ENCODE assay signal across 23 cellular contexts in the genomic region with DNA sequence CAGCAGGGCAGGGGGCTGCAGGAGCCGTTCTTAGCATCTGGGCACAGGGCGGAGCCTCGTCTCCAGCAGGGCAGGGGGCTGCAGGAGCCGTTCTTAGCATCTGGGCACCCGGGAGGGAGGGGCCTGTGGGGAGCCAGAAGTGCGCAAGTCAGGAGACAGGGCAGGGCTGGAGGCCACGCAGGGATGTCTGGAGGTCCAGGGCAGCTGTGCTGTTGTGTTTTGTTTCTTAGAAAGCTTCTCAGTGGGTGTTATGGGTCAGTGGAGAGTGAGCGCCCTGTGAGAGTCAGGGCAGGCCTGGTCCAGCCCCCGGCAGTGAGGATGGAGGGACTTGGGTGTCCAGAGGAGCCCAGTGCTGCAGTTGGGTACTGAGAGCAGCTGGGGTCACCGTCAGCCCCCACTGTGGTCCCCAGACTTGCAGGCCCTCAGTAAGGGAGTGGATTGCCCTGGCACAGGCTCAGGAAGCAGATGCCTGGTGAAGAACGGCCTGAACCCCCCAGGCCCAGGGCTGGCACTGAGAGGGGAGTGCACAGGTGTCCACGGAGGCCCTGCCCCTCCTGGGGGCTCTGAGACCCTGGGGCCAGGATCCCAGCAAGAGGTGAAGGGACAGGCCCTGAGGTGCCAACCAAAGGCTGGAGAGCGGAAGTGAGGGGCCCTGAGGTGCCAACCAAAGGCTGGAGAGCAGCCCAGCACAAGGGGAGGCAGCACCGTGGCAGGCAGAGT. TPM values are rescaled to one million over a fixed set of nuclear protein-coding genes. Genes with fewer than 3 reads are reported as not detected.
DNase-seq lines count a peak whose midpoint lies in the region; ATAC-seq and TF ChIP-seq lines count a peak whose summit lies in the region.
"Had no signal": no experiment of that assay in that cellular context is flagged by ENCODE, and none has a peak within 500 bp of the region (broad histone marks: within the 10 kb centered on the region; RNA-seq: fewer than 3 reads in every experiment).

No MANE protein-coding gene starts in this region.

- no peaks in the 10 kb centered on the region for H3K36me3 Mint-ChIP-seq in activated T-helper 1 cell treated with anti-CD3 and anti-CD28 coated beads, Interleukin-12 subunit alpha, Interleukin-12 subunit beta, Interleukin-2, Interleukin-4 antibody, amounts not matched to agents 30 ng/mL and 10 ng/mL and 1 ng/mL, durations not matched to agents 14 hours and 24 hours and 36 hours (ENCODE audit: low read depth)
- no peaks in the 10 kb centered on the region for H3K36me3 Mint-ChIP-seq in stimulated activated naive B cell treated with anti-CD40 and anti-IgM and Interleukin-4, amounts not matched to agents 10 μg/mL and 1 μg/mL and 100 μg/mL, for 72 hours
- H3K36me3 Mint-ChIP-seq: T-cell had no signal

- H3K27ac ChIP-seq in neuronal stem cell (replicated peaks; ENCODE audit: low read length), result no peak overlapping the region
- H3K27ac ChIP-seq: left lung, PC-9, psoas muscle had no signal

- no peaks in the 10 kb centered on the region for H3K9me3 Mint-ChIP-seq in activated T-helper 1 cell treated with anti-CD3 and anti-CD28 coated beads, Interleukin-12 subunit alpha, Interleukin-12 subunit beta, Interleukin-2, Interleukin-4 antibody, amounts not matched to agents 30 ng/mL and 10 ng/mL and 1 ng/mL, durations not matched to agents 14 hours and 24 hours and 36 hours
- H3K9me3 Mint-ChIP-seq in stimulated activated naive B cell treated with anti-CD40 and anti-IgM and Interleukin-4, amounts not matched to agents 10 μg/mL and 1 μg/mL and 100 μg/mL, for 72 hours, result no peaks in the 10 kb centered on the region
- H3K9me3 Mint-ChIP-seq: activated T-cell treated with anti-CD3 and anti-CD28 coated beads, Interleukin-2, amount 50 U/mL, for 72 hours; T-cell had no signal

- H3K4me3 Mint-ChIP-seq in activated T-helper 1 cell treated with anti-CD3 and anti-CD28 coated beads, Interleukin-12 subunit alpha, Interleukin-12 subunit beta, Interleukin-2, Interleukin-4 antibody, amounts not matched to agents 30 ng/mL and 10 ng/mL and 1 ng/mL, durations not matched to agents 14 hours and 24 hours and 36 hours, result no peak overlapping the region
- H3K4me3 Mint-ChIP-seq in stimulated activated naive B cell treated with anti-CD40 and anti-IgM and Interleukin-4, amounts not matched to agents 10 μg/mL and 1 μg/mL and 100 μg/mL, for 72 hours, result no peak overlapping the region
- H3K4me3 Mint-ChIP-seq: activated T-cell treated with anti-CD3 and anti-CD28 coated beads, Interleukin-2, amount 50 U/mL, for 72 hours; T-cell had no signal

- H2BK15ac ChIP-seq in neuronal stem cell (ENCODE audit: low read length), result peak overlapping the region; percentile 67

- in situ Hi-C loops in Caki2 (cut with HindIII; ENCODE audit: low pct_unique_long_range_greater_than_20kb, low sequenced_read_pairs), result no loop called here

- no peak overlapping the region for H2BK120ac ChIP-seq in neuronal stem cell (ENCODE audit: low read depth, low read length)

- no peak overlapping the region for H3K27ac Mint-ChIP-seq in activated T-helper 1 cell treated with anti-CD3 and anti-CD28 coated beads, Interleukin-12 subunit alpha, Interleukin-12 subunit beta, Interleukin-2, Interleukin-4 antibody, amounts not matched to agents 30 ng/mL and 10 ng/mL and 1 ng/mL, durations not matched to agents 14 hours and 24 hours and 36 hours
- H3K27ac Mint-ChIP-seq in stimulated activated naive B cell treated with anti-CD40 and anti-IgM and Interleukin-4, amounts not matched to agents 10 μg/mL and 1 μg/mL and 100 μg/mL, for 72 hours, result no peak overlapping the region
- H3K27ac Mint-ChIP-seq: activated T-cell treated with anti-CD3 and anti-CD28 coated beads, Interleukin-2, amount 50 U/mL, for 72 hours; T-cell had no signal

- no peak overlapping the region for H4K91ac ChIP-seq in neuronal stem cell (ENCODE audit: low read depth, low read length, poor library complexity)

- H3K18ac ChIP-seq in neuronal stem cell (ENCODE audit: low read length), result peak overlapping the region; percentile 83

- peaks cover 0 to 3% of the 10 kb centered on the region in 2 donors for H3K36me3 ChIP-seq in neuronal stem cell (replicated peaks in 1 of 2; ENCODE audit: control insufficient read depth in 2 of 2, insufficient read depth in 2 of 2, low read length in 2 of 2)
- H3K36me3 ChIP-seq: BE2C had no signal

- no peak overlapping the region for H2AFZ ChIP-seq in neuronal stem cell (ENCODE audit: low read length)
- H2AFZ ChIP-seq: PC-9 had no signal

- no peaks in the 10 kb centered on the region for H3K27me3 Mint-ChIP-seq in activated T-helper 1 cell treated with anti-CD3 and anti-CD28 coated beads, Interleukin-12 subunit alpha, Interleukin-12 subunit beta, Interleukin-2, Interleukin-4 antibody, amounts not matched to agents 30 ng/mL and 10 ng/mL and 1 ng/mL, durations not matched to agents 14 hours and 24 hours and 36 hours (ENCODE audit: insufficient read depth)
- peaks cover 5 to 6% of the 10 kb centered on the region in 2 donors for H3K27me3 Mint-ChIP-seq in stimulated activated naive B cell treated with anti-CD40 and anti-IgM and Interleukin-4, amounts not matched to agents 10 μg/mL and 1 μg/mL and 100 μg/mL, for 72 hours

- no peak overlapping the region for H3K4me2 ChIP-seq in neuronal stem cell (ENCODE audit: insufficient read depth, low read length, poor library complexity, severe bottlenecking)
- H3K4me2 ChIP-seq: PC-9 had no signal

- no peak for TF ChIP-seq CTCF in choroid plexus epithelial cell (conservative IDR thresholded peaks at IDR 0.05; ENCODE audit: low read depth, low read length)

- peak overlapping the region; percentile 30 for H2BK12ac ChIP-seq in neuronal stem cell (ENCODE audit: low read length)

- H3K4me1 ChIP-seq in neuronal stem cell (ENCODE audit: control insufficient read depth in 2 of 2, insufficient read depth in 1 of 2, low read depth in 1 of 2, low read length in 2 of 2), result peaks cover 4 to 11% of the 10 kb centered on the region in 2 donors
- H3K4me1 ChIP-seq: BE2C, psoas muscle had no signal

- H3K23ac ChIP-seq in neuronal stem cell (ENCODE audit: low read depth, low read length, poor library complexity), result peak overlapping the region; percentile 86

- peak overlapping the region; percentile 78 for H3K4ac ChIP-seq in neuronal stem cell (ENCODE audit: low read length)

- no peaks in the 10 kb centered on the region for H3K27me3 ChIP-seq in neuronal stem cell (ENCODE audit: control insufficient read depth in 3 of 3, insufficient read depth in 3 of 3, low read depth in 1 of 3, low read length in 3 of 3)
- H3K27me3 ChIP-seq: BE2C, left lung, tibial nerve had no signal

- intact Hi-C loops in activated T-helper 1 cell treated with anti-CD3 and anti-CD28 coated beads, Interleukin-12 subunit alpha, Interleukin-12 subunit beta, Interleukin-2, Interleukin-4 antibody, amounts not matched to agents 30 ng/mL and 10 ng/mL and 1 ng/mL, durations not matched to agents 14 hours and 24 hours and 36 hours (cut with micrococcal nuclease), result no loop called here

- no peaks in the 10 kb centered on the region for H3K4me1 Mint-ChIP-seq in activated T-helper 1 cell treated with anti-CD3 and anti-CD28 coated beads, Interleukin-12 subunit alpha, Interleukin-12 subunit beta, Interleukin-2, Interleukin-4 antibody, amounts not matched to agents 30 ng/mL and 10 ng/mL and 1 ng/mL, durations not matched to agents 14 hours and 24 hours and 36 hours (ENCODE audit: low read depth)
- H3K4me1 Mint-ChIP-seq in stimulated activated naive B cell treated with anti-CD40 and anti-IgM and Interleukin-4, amounts not matched to agents 10 μg/mL and 1 μg/mL and 100 μg/mL, for 72 hours, result no peaks in the 10 kb centered on the region
- H3K4me1 Mint-ChIP-seq: T-cell had no signal

- peak overlapping the region; percentile 54 for H2BK5ac ChIP-seq in neuronal stem cell (ENCODE audit: low read length)

- H3K9ac ChIP-seq in neuronal stem cell (ENCODE audit: low read depth, low read length, poor library complexity), result peak overlapping the region; percentile 60

- H3K4me3 ChIP-seq in choroid plexus epithelial cell (ENCODE audit: low read depth, low read length), result no peak overlapping the region
- H3K4me3 ChIP-seq in neuronal stem cell (ENCODE audit: low read length in 2 of 2), result peak overlapping the region in 1 of 2 donors; percentile 16
- H3K4me3 ChIP-seq: left lung, PC-9, psoas muscle, tibial nerve had no signal

- H3K79me1 ChIP-seq in neuronal stem cell (ENCODE audit: low read depth, low read length), result peaks cover 3% of the 10 kb centered on the region

- peak overlapping the region; percentile 83 for H2AK5ac ChIP-seq in neuronal stem cell (ENCODE audit: low read depth, low read length)

- H4K8ac ChIP-seq in neuronal stem cell (ENCODE audit: low read depth, low read length), result no peak overlapping the region

- DNase-seq in Caki2 (ENCODE audit: low read depth) (peak; percentile 30), NCI-H2171 (lab: John Stamatoyannopoulos, UW) (peak; percentile 19), choroid plexus epithelial cell (ENCODE audit: low read depth) (peak; percentile 46), neuronal stem cell (ENCODE audit: low spot score) (no peak)
- no peak for DNase-seq in activated T-helper 1 cell treated with anti-CD3 and anti-CD28 coated beads, Interleukin-12 subunit alpha, Interleukin-12 subunit beta, Interleukin-2, Interleukin-4 antibody, amounts not matched to agents 30 ng/mL and 10 ng/mL and 1 ng/mL, durations not matched to agents 14 hours and 24 hours and 36 hours (ENCODE audit: low spot score)
- DNase-seq in stimulated activated CD4-positive, alpha-beta T cell treated with anti-CD3 and anti-CD28 coated beads, Interleukin-4, amount 100 ng/mL, for 24 hours, result no peak
- DNase-seq in stimulated activated naive B cell treated with anti-CD40 and anti-IgM and Interleukin-4, amounts not matched to agents 10 μg/mL and 1 μg/mL and 100 μg/mL, for 72 hours, result no peak
- DNase-seq: ACHN; activated CD4-positive, CD25-positive, alpha-beta regulatory T cell; activated naive CD4-positive, alpha-beta T cell treated with anti-CD3 and anti-CD28 coated beads, Interleukin-2, amount 50 U/mL, for 16 hours; activated T-cell treated with anti-CD3 and anti-CD28 coated beads, Interleukin-2, amount 50 U/mL, for 72 hours; BE2C; dermis blood vessel endothelial cell; DMS79 treated with DMSO at 0.1 percent for 48 hours; Kasumi-1; left lung; NCI-H1694; NCI-H524 treated with DMSO at 0.1 percent for 48 hours; PC-9; psoas muscle; T-cell had no signal

- no peak for ATAC-seq in stimulated activated naive B cell treated with anti-CD40 and anti-IgM and Interleukin-4, amounts not matched to agents 10 μg/mL and 1 μg/mL and 100 μg/mL, for 72 hours (replicated peaks)
- ATAC-seq: activated T-cell treated with anti-CD3 and anti-CD28 coated beads, Interleukin-2, amount 50 U/mL, for 72 hours; left lung; T-cell had no signal

- H3K9me3 ChIP-seq in neuronal stem cell (replicated peaks in 1 of 2; ENCODE audit: control insufficient read depth in 2 of 2, insufficient read depth in 1 of 2, low read depth in 1 of 2, low read length in 2 of 2), result peaks cover 0 to 4% of the 10 kb centered on the region in 2 donors
- H3K9me3 ChIP-seq: BE2C, left lung, psoas muscle, tibial nerve had no signal

- H3K14ac ChIP-seq in neuronal stem cell (ENCODE audit: low read length), result peak overlapping the region; percentile 71

- WGBS in neuronal stem cell (ENCODE audit: extremely low coverage in 2 of 2, insufficient read length in 2 of 2, insufficient replicate concordance in 1 of 2), 2 donors, result no CpG with 5 or more reads among the region's 14 CpGs

RNA-seq across cellular contexts. Expression of gene FAM20C, which starts 29.8 kb away (rescaled TPM):
- 26.8 and 28.8 TPM in 2 replicates for total RNA-seq in Caki2 (2014; rRNA removed; shearing (Covaris generic); ENCODE audit: low replicate concordance)
- polyA plus RNA-seq in neuronal stem cell (2013, experiment 1 of 2), result 7.3 TPM
- 7.3 TPM for polyA plus RNA-seq in neuronal stem cell (2013, experiment 2 of 2)
- 0.15 and 0.34 TPM in 2 replicates for total RNA-seq in activated T-helper 1 cell treated with anti-CD3 and anti-CD28 coated beads, Interleukin-12 subunit alpha, Interleukin-12 subunit beta, Interleukin-2, Interleukin-4 antibody, amounts not matched to agents 30 ng/mL and 10 ng/mL and 1 ng/mL, durations not matched to agents 14 hours and 24 hours and 36 hours
- total RNA-seq: SK-MEL-5 had no signal

Comparison
In these comparisons a context has a peak if more than half of its experiments do, and no peak if none do; other contexts are left out.
1. DNase-seq: peak in Caki2 (single experiment), NCI-H2171 (single experiment) and choroid plexus epithelial cell (single experiment); none in neuronal stem cell (single experiment), activated T-helper 1 cell treated with anti-CD3 and anti-CD28 coated beads, Interleukin-12 subunit alpha, Interleukin-12 subunit beta, Interleukin-2, Interleukin-4 antibody, amounts not matched to agents 30 ng/mL and 10 ng/mL and 1 ng/mL, durations not matched to agents 14 hours and 24 hours and 36 hours (single experiment), stimulated activated CD4-positive, alpha-beta T cell treated with anti-CD3 and anti-CD28 coated beads, Interleukin-4, amount 100 ng/mL, for 24 hours (single experiment) and stimulated activated naive B cell treated with anti-CD40 and anti-IgM and Interleukin-4, amounts not matched to agents 10 μg/mL and 1 μg/mL and 100 μg/mL, for 72 hours (single experiment).
2. RNA of gene FAM20C, which starts 29.8 kb away (total RNA-seq): 26.8 to 28.8 TPM in Caki2; 0.15 to 0.34 TPM in activated T-helper 1 cell treated with anti-CD3 and anti-CD28 coated beads, Interleukin-12 subunit alpha, Interleukin-12 subunit beta, Interleukin-2, Interleukin-4 antibody, amounts not matched to agents 30 ng/mL and 10 ng/mL and 1 ng/mL, durations not matched to agents 14 hours and 24 hours and 36 hours; every median in the first group is over 10 times any median in the second.